In genomic region chr2:226440119-226440917, GRCh38 we compare ENCODE assay signal across 18 cellular contexts.
A peak's percentile ranks its signal among the peaks of the same experiment; 100 is the strongest.
DNase-seq lines count a peak whose midpoint lies in the region; TF ChIP-seq lines count a peak whose summit lies in the region.
"Had no signal": no experiment of that assay in that cellular context is flagged by ENCODE, and none has a peak within 500 bp of the region (broad histone marks: within the 10 kb centered on the region; RNA-seq: fewer than 3 reads in every experiment).

No MANE protein-coding gene starts in this region.

- H3K9ac ChIP-seq in endodermal cell (ENCODE audit: extremely low read depth, low read length, poor library complexity, severe bottlenecking): no peak overlapping the region

- no peaks in the 10 kb centered on the region for H3K27me3 ChIP-seq in brain microvascular endothelial cell (replicated peaks)
- no peaks in the 10 kb centered on the region for H3K27me3 ChIP-seq in endodermal cell (ENCODE audit: control insufficient read depth, insufficient read depth, low read length, poor library complexity, severe bottlenecking)
- H3K27me3 ChIP-seq: heart left ventricle had no signal

- H3K4me3 ChIP-seq in brain microvascular endothelial cell (ENCODE audit: low read depth, low read length): no peak overlapping the region
- H3K4me3 ChIP-seq in endodermal cell (ENCODE audit: low read length): no peak overlapping the region
- H3K4me3 ChIP-seq: heart left ventricle had no signal

- no peak overlapping the region for H3K4me3 Mint-ChIP-seq in endodermal cell
- H3K4me3 Mint-ChIP-seq: activated naive CD8-positive, alpha-beta T cell treated with anti-CD3 and anti-CD28 coated beads for 36 hours; activated T-cell treated with anti-CD3 and anti-CD28 coated beads, Interleukin-2, amount 50 U/mL, for 4 hours; memory B cell; neural crest cell; stimulated activated naive CD8-positive, alpha-beta T cell treated with anti-CD3 and anti-CD28 coated beads, Interleukin-15, amount 100 ng/mL, for 72 hours had no signal

- H3K27ac ChIP-seq in brain microvascular endothelial cell (peak overlapping the region; percentile 51), endodermal cell (ENCODE audit: low read depth, low read length) (no peak overlapping the region), caudate nucleus (ENCODE audit: low read depth, low read length) (no peak overlapping the region)

- H3K36me3 Mint-ChIP-seq in endodermal cell (ENCODE audit: low read depth): no peaks in the 10 kb centered on the region
- H3K36me3 Mint-ChIP-seq: activated naive CD8-positive, alpha-beta T cell treated with anti-CD3 and anti-CD28 coated beads for 36 hours; memory B cell had no signal

- H3K27me3 Mint-ChIP-seq in endodermal cell (ENCODE audit: insufficient read depth): no peaks in the 10 kb centered on the region

- WGBS in endodermal cell (ENCODE audit: insufficient coverage in 1 of 2, insufficient read length in 1 of 2), 2 experiments: 88 to 93% methylated on average over 1 to 2 of the region's 3 CpGs

- in situ Hi-C loops in brain microvascular endothelial cell (cut with HindIII; ENCODE audit: low pct_ligation_motif_present, low sequenced_read_pairs): no loop called here

- H3K4me1 ChIP-seq in endodermal cell (ENCODE audit: control insufficient read depth, insufficient read depth, low read length): no peaks in the 10 kb centered on the region

- no peaks in the 10 kb centered on the region for H3K9me3 Mint-ChIP-seq in endodermal cell
- H3K9me3 Mint-ChIP-seq: activated naive CD8-positive, alpha-beta T cell treated with anti-CD3 and anti-CD28 coated beads for 36 hours; activated T-cell treated with anti-CD3 and anti-CD28 coated beads, Interleukin-2, amount 50 U/mL, for 4 hours; memory B cell had no signal

- no peaks in the 10 kb centered on the region for H3K36me3 ChIP-seq in brain microvascular endothelial cell (replicated peaks)
- no peaks in the 10 kb centered on the region for H3K36me3 ChIP-seq in endodermal cell (ENCODE audit: control insufficient read depth, insufficient read depth, low read length)
- H3K36me3 ChIP-seq: heart left ventricle had no signal

- no peaks in the 10 kb centered on the region for H3K9me3 ChIP-seq in endodermal cell (ENCODE audit: control insufficient read depth, low read length)
- H3K9me3 ChIP-seq: heart left ventricle had no signal

- TF ChIP-seq CTCF in brain microvascular endothelial cell (IDR thresholded peaks at IDR 0.05; ENCODE audit: low read depth, low read length, missing control alignments) (no peak), endodermal cell (conservative IDR thresholded peaks at IDR 0.05) (no peak)

- peaks cover 2% of the 10 kb centered on the region for H3K4me1 Mint-ChIP-seq in endodermal cell
- H3K4me1 Mint-ChIP-seq: activated naive CD8-positive, alpha-beta T cell treated with anti-CD3 and anti-CD28 coated beads for 36 hours; memory B cell; stimulated activated naive CD8-positive, alpha-beta T cell treated with anti-CD3 and anti-CD28 coated beads, Interleukin-15, amount 100 ng/mL, for 72 hours had no signal

- H3K27ac Mint-ChIP-seq in endodermal cell: no peak overlapping the region
- H3K27ac Mint-ChIP-seq: activated naive CD8-positive, alpha-beta T cell treated with anti-CD3 and anti-CD28 coated beads for 36 hours; memory B cell; stimulated activated naive CD8-positive, alpha-beta T cell treated with anti-CD3 and anti-CD28 coated beads, Interleukin-15, amount 100 ng/mL, for 72 hours had no signal

- DNase-seq in AG08395 (ENCODE audit: low spot score) (peak; percentile 36), HS-5 (ENCODE audit: low read depth) (peak; percentile 56), brain microvascular endothelial cell (no peak), iris pigment epithelial cell (ENCODE audit: low read depth) (peak; percentile 81), SIG-M5 treated with dmso at 0.1 percent for 504 hours (lab: John Stamatoyannopoulos, UW; ENCODE audit: unreplicated experiment) (no peak), endodermal cell (no peak), caudate nucleus (lab: John Stamatoyannopoulos, UW) (no peak)
- no peak for DNase-seq in activated naive CD4-positive, alpha-beta T cell treated with anti-CD3 and anti-CD28 coated beads, Interleukin-2, amount 50 U/mL, for 16 hours
- DNase-seq: ACHN; activated naive CD8-positive, alpha-beta T cell treated with anti-CD3 and anti-CD28 coated beads for 36 hours; activated T-cell treated with anti-CD3 and anti-CD28 coated beads, Interleukin-2, amount 50 U/mL, for 4 hours; heart left ventricle; MM.1S; NCI-H2029 treated with DMSO at 0.1 percent for 48 hours; NCI-H526; stimulated activated naive CD8-positive, alpha-beta T cell treated with anti-CD3 and anti-CD28 coated beads, Interleukin-15, amount 100 ng/mL, for 72 hours had no signal

Comparison
In these comparisons a context has a peak if more than half of its experiments do, and no peak if none do; other contexts are left out.
1. DNase-seq: peak in AG08395 (single experiment), HS-5 (single experiment) and iris pigment epithelial cell (single experiment); none in brain microvascular endothelial cell (single experiment), SIG-M5 treated with dmso at 0.1 percent for 504 hours (single experiment), endodermal cell (single experiment), activated naive CD4-positive, alpha-beta T cell treated with anti-CD3 and anti-CD28 coated beads, Interleukin-2, amount 50 U/mL, for 16 hours (single experiment) and caudate nucleus (0 of 61).